13 cellular contexts compared by ENCODE assay signal in genomic region chr9:7828344-7828743, GRCh38.
"Had no signal": no experiment of that assay in that cellular context is flagged by ENCODE, and none has a peak within 500 bp of the region (broad histone marks: within the 10 kb centered on the region; RNA-seq: fewer than 3 reads in every experiment).

No MANE protein-coding gene starts in this region.

- H3K27ac ChIP-seq: esophagus squamous epithelium, left ventricle myocardium inferior, prostate gland, testis had no signal

- H3K36me3 ChIP-seq: esophagus squamous epithelium, heart right ventricle, left ventricle myocardium inferior, prostate gland had no signal

- H3K27me3 ChIP-seq: esophagus squamous epithelium, heart right ventricle, testis had no signal

- DNase-seq: activated CD4-positive, alpha-beta T cell treated with anti-CD3 and anti-CD28 coated beads for 1 hour; activated CD4-positive, alpha-beta T cell treated with anti-CD3 and anti-CD28 coated beads, Interleukin-2, amount 50 U/mL, for 48 hours; activated CD8-positive, alpha-beta memory T cell treated with anti-CD3 and anti-CD28 coated beads, Interleukin-2, amount 10 ng/mL, durations not matched to agents 7 days and 5 days; activated effector memory CD4-positive, alpha-beta T cell treated with Interleukin-2 at 50 U/mL for 16 hours; activated T-cell treated with anti-CD3 and anti-CD28 coated beads, Interleukin-2, amount 50 U/mL, for 24 hours; esophagus squamous epithelium; heart right ventricle; islet precursor cell; left ventricle myocardium inferior; mesendoderm; stimulated activated CD4-positive, alpha-beta T cell treated with anti-CD3 and anti-CD28 coated beads, Interleukin-2, amount 100 ng/mL, for 48 hours; testis had no signal

- ATAC-seq: activated CD8-positive, alpha-beta memory T cell treated with anti-CD3 and anti-CD28 coated beads, Interleukin-2, amount 10 ng/mL, durations not matched to agents 7 days and 5 days had no signal

- H3K4me3 ChIP-seq: esophagus squamous epithelium, heart right ventricle, left ventricle myocardium inferior, prostate gland, testis had no signal

- H3K4me1 ChIP-seq: esophagus squamous epithelium, heart right ventricle, left ventricle myocardium inferior, prostate gland, testis had no signal

- H3K9me3 ChIP-seq: esophagus squamous epithelium, prostate gland, testis had no signal
